In genomic region chr22:38953577-38954413, GRCh38 we compare ENCODE assay signal across 8 cellular contexts. TPM values are rescaled to one million over a fixed set of nuclear protein-coding genes. Genes with fewer than 3 reads are reported as not detected.
DNase-seq lines count a peak whose midpoint lies in the region; ATAC-seq, FAIRE-seq and TF ChIP-seq lines count a peak whose summit lies in the region.

No MANE protein-coding gene starts in this region.

- H3K36me3 Mint-ChIP-seq in activated CD4-positive, alpha-beta T cell treated with anti-CD3 and anti-CD28 coated beads for 36 hours (ENCODE audit: low read depth): no peaks in the 10 kb centered on the region

- intact Hi-C loops in activated CD4-positive, alpha-beta T cell treated with anti-CD3 and anti-CD28 coated beads for 36 hours (cut with DNase I, micrococcal nuclease): loop anchor here (1.0 kb wide), 5 partner anchors 12 to 164 kb away; no protein-coding TSS in a partner anchor
- intact Hi-C loops in ovary (cut with DNase I): no loop called here

- H3K36me3 ChIP-seq in ovary: no peaks in the 10 kb centered on the region

- no peak for TF ChIP-seq EP300 in ovary (IDR thresholded peaks at IDR 0.05)

- peak; percentile 58 for ATAC-seq in HG03095 (IDR thresholded peaks at IDR 0.05; ENCODE audit: unreplicated experiment)
- peak; percentile 95 for ATAC-seq in activated CD4-positive, alpha-beta T cell treated with anti-CD3 and anti-CD28 coated beads for 36 hours

- CTCF ChIA-PET in activated CD4-positive, alpha-beta T cell treated with anti-CD3 and anti-CD28 coated beads for 36 hours (lab: Charles Lee): interaction anchor here (0.6 to 3.6 kb wide), 10 partner anchors 11 to 184 kb away, joined by 3 to 26 read pairs (median 4); partner anchors contain the start of gene CBX6

- H3K9me3 Mint-ChIP-seq in activated CD4-positive, alpha-beta T cell treated with anti-CD3 and anti-CD28 coated beads for 36 hours (ENCODE audit: low read depth): no peaks in the 10 kb centered on the region

- no peak overlapping the region for H3K4me3 ChIP-seq in ovary

- in situ Hi-C loops in GM18951 (cut with MboI; ENCODE audit: low sequenced_read_pairs, unreplicated experiment): no loop called here

- peaks cover 24% of the 10 kb centered on the region for H3K4me1 Mint-ChIP-seq in activated CD4-positive, alpha-beta T cell treated with anti-CD3 and anti-CD28 coated beads for 36 hours

- peak; percentile 90 for DNase-seq in activated CD4-positive, alpha-beta T cell treated with anti-CD3 and anti-CD28 coated beads for 36 hours
- DNase-seq in kidney tubule cell (ENCODE audit: low spot score) (peak; percentile 38), urothelium cell line (ENCODE audit: low spot score) (no peak), COLO668 (lab: John Stamatoyannopoulos, UW; ENCODE audit: unreplicated experiment) (no peak), ovary (no peak), H4 (ENCODE audit: low spot score) (no peak)

- H3K4me3 Mint-ChIP-seq in activated CD4-positive, alpha-beta T cell treated with anti-CD3 and anti-CD28 coated beads for 36 hours: peak overlapping the region; percentile 60

- TF ChIP-seq POLR2A in GM18951 (IDR thresholded peaks at IDR 0.05; ENCODE audit: extremely low read depth, insufficient read depth, insufficient read length) (peak; percentile 42), ovary (IDR thresholded peaks at IDR 0.05) (no peak)

- peak; percentile 20 for FAIRE-seq in urothelium cell line (lab: Jason Lieb, UNC)

- POLR2A ChIA-PET in activated CD4-positive, alpha-beta T cell treated with anti-CD3 and anti-CD28 coated beads for 36 hours (lab: Charles Lee): interaction anchor here (0.7 to 2.1 kb wide), 5 partner anchors 11 to 82 kb away, joined by 3 to 19 read pairs (median 4); partner anchors contain the start of gene CBX6

- no peak overlapping the region for H3K27ac ChIP-seq in ovary

- H3K27me3 Mint-ChIP-seq in activated CD4-positive, alpha-beta T cell treated with anti-CD3 and anti-CD28 coated beads for 36 hours: peaks cover 8% of the 10 kb centered on the region

- WGBS in ovary, 3 donors: 68 to 78% (median 71%) methylated on average over 15 of the region's 15 CpGs

- no peaks in the 10 kb centered on the region for H3K4me1 ChIP-seq in ovary (ENCODE audit: insufficient read depth)

- no peaks in the 10 kb centered on the region for H3K27me3 ChIP-seq in ovary

- TF ChIP-seq CTCF in ovary (IDR thresholded peaks at IDR 0.05): no peak

- H3K9me3 ChIP-seq in ovary: no peaks in the 10 kb centered on the region

- peak overlapping the region; percentile 93 for H3K27ac Mint-ChIP-seq in activated CD4-positive, alpha-beta T cell treated with anti-CD3 and anti-CD28 coated beads for 36 hours

RNA-seq across cellular contexts. Expression of gene APOBEC3A, which starts 3.6 kb away (rescaled TPM):
- not detected for total RNA-seq in activated CD4-positive, alpha-beta T cell treated with anti-CD3 and anti-CD28 coated beads for 36 hours
- total RNA-seq in ovary: under 1 TPM in 3 of 7 donors, not detected in 4; 0.50 to 0.95 (median 0.64) TPM
- polyA plus RNA-seq in ovary: 1 to 10 TPM in 1 of 2 donors, under 1 TPM in 1; 0.10 to 1.2 TPM
- total RNA-seq in H4 (2014; rRNA removed; shearing (Covaris generic)): not detected in 2 replicates

RNA-seq across cellular contexts. Expression of gene APOBEC3B, which starts 28.4 kb away (rescaled TPM):
- 1 to 10 TPM; 8.0 to 8.5 TPM for total RNA-seq in activated CD4-positive, alpha-beta T cell treated with anti-CD3 and anti-CD28 coated beads for 36 hours
- total RNA-seq in ovary: 1 to 10 TPM in 4 of 7 donors, under 1 TPM in 2, not detected in 1; 0.43 to 1.9 (median 1.4) TPM
- polyA plus RNA-seq in ovary: under 1 TPM; 0.70 to 0.98 TPM
- total RNA-seq in H4 (2014; rRNA removed; shearing (Covaris generic)): 8.4 and 13.6 TPM in 2 replicates

Comparison
In these comparisons a context has a peak if more than half of its experiments do, and no peak if none do; other contexts are left out.
1. DNase-seq: peak in activated CD4-positive, alpha-beta T cell treated with anti-CD3 and anti-CD28 coated beads for 36 hours (single experiment) and kidney tubule cell (single experiment); none in urothelium cell line (single experiment), COLO668 (single experiment), ovary (0 of 5) and H4 (single experiment).
2. intact Hi-C loops: an anchor here in activated CD4-positive, alpha-beta T cell treated with anti-CD3 and anti-CD28 coated beads for 36 hours (1.0 kb wide); none called in ovary.